9 cellular contexts compared by ENCODE assay signal in the genomic region with DNA sequence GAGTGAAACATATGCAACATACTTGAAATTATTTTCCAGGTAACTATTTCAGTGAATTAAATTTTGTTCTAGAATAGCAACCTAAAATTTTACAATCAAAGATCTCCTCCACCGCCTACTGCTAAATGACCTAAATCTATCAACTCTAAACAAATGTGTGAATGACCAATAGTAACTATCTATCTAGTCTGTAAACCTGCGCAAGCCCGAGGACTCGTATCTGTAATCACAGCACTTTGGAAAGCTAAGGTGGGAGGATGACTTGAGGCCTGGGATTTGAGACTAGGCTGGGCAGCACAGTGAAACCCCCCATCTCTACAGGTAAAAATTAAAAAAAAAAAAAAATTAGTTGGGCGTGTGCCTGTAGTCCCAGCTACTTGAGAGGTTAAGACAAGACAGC.
"Had no signal": no experiment of that assay in that cellular context is flagged by ENCODE, and none has a peak within 500 bp of the region (broad histone marks: within the 10 kb centered on the region; RNA-seq: fewer than 3 reads in every experiment).

No MANE protein-coding gene starts in this region.

- H3K27ac Mint-ChIP-seq: HFFc6, IgD-negative memory B cell had no signal

- DNase-seq: GM23248, GOT3, H7, HFFc6 had no signal

- H3K36me3 ChIP-seq: HAP-1 had no signal

- H3K4me3 Mint-ChIP-seq: HFFc6, IgD-negative memory B cell had no signal

- H3K4me1 Mint-ChIP-seq: IgD-negative memory B cell had no signal

- H2AFZ ChIP-seq: GM23248 had no signal

- H3K27ac ChIP-seq: GM23248, HL-60 had no signal

- H3K4me3 ChIP-seq: GM23248, HAP-1 had no signal

- ATAC-seq: HCT116, HepG2 had no signal

- H3K9ac ChIP-seq: GM23248 had no signal

- FAIRE-seq: HepG2 had no signal

- H3K9me3 ChIP-seq: HAP-1 had no signal

- H3K27me3 Mint-ChIP-seq: IgD-negative memory B cell had no signal

- H3K36me3 Mint-ChIP-seq: IgD-negative memory B cell had no signal

- H3K4me1 ChIP-seq: HAP-1 had no signal
